9 cellular contexts compared by ENCODE assay signal in the genomic region with DNA sequence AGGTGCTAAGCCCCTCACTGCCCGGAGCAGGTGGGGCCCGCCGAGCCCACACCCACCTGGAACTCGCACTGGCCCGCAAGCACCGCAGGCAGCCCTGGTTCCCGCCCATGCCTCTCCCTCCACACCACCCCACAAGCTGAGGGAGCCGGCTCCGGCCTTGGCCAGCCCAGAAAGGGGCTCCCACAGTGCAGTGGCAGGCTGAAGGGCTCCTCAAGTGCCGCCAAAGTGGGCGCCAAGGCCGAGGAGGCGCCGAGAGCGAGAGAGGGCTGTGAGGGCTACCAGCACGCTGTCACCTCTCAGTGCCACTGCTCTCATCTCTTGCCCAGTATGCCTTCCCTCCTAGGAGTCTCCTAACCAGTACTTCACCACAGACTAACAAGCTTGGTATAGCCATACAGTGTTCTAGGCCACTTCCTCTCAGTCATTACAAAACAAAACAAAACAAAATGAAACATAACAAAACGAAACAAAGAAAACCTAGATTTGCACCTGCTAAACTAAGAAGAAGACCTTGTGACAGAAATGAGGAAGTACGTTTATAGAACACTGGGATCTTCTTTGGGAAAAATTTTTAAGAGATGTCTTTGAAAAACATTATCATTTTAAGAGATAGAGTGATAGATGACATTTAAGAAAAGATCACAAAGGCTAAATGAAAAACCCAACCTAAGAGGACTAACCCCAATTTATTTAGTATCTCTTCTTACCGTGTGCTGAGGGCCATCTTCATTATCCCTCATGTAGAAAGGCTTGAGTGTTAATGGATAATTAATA. TPM values are rescaled to one million over a fixed set of nuclear protein-coding genes. Genes with fewer than 3 reads are reported as not detected.
DNase-seq lines count a peak whose midpoint lies in the region; ATAC-seq and TF ChIP-seq lines count a peak whose summit lies in the region.
"Had no signal": no experiment of that assay in that cellular context is flagged by ENCODE, and none has a peak within 500 bp of the region (broad histone marks: within the 10 kb centered on the region; RNA-seq: fewer than 3 reads in every experiment).

No MANE protein-coding gene starts in this region.

- H3K27me3 ChIP-seq in esophagus squamous epithelium, result no peaks in the 10 kb centered on the region

- TF ChIP-seq CTCF in esophagus squamous epithelium (IDR thresholded peaks at IDR 0.05), result no peak
- TF ChIP-seq CTCF in HFFc6 (IDR thresholded peaks at IDR 0.05), result no peak

- H3K36me3 Mint-ChIP-seq in HFFc6 (ENCODE audit: low read depth), result peaks cover 6% of the 10 kb centered on the region

- peaks cover 0 to 57% (median 0%) of the 10 kb centered on the region in 3 donors for H3K36me3 ChIP-seq in esophagus squamous epithelium

- no peaks in the 10 kb centered on the region for H3K9me3 Mint-ChIP-seq in HFFc6
- H3K9me3 Mint-ChIP-seq: dendritic cell treated with granulocyte-macrophage colony-stimulating factor and Interleukin-4, amounts not matched to agents 40 ng/mL and 50 ng/mL, for 4 days had no signal

- no peaks in the 10 kb centered on the region for H3K4me1 ChIP-seq in esophagus squamous epithelium

- no peak overlapping the region for H3K4me3 Mint-ChIP-seq in HFFc6
- H3K4me3 Mint-ChIP-seq: dendritic cell treated with granulocyte-macrophage colony-stimulating factor and Interleukin-4, amounts not matched to agents 40 ng/mL and 50 ng/mL, for 4 days had no signal

- TF ChIP-seq POLR2A in GM18505 (IDR thresholded peaks at IDR 0.05; ENCODE audit: borderline replicate concordance, extremely low read depth, insufficient read depth, insufficient read length), result peak; percentile 43
- TF ChIP-seq POLR2A in esophagus squamous epithelium (IDR thresholded peaks at IDR 0.05), result peak in 1 of 4 donors; percentile 43

- no peak overlapping the region for H3K27ac Mint-ChIP-seq in HFFc6
- H3K27ac Mint-ChIP-seq: dendritic cell treated with granulocyte-macrophage colony-stimulating factor and Interleukin-4, amounts not matched to agents 40 ng/mL and 50 ng/mL, for 4 days had no signal

- intact Hi-C loops in esophagus squamous epithelium (cut with DNase I), result no loop called here

- H3K9me3 ChIP-seq in esophagus squamous epithelium, result no peaks in the 10 kb centered on the region

- peaks cover 2% of the 10 kb centered on the region; the same call in 1 of the 2 replicates for H3K27me3 Mint-ChIP-seq in HFFc6 (ENCODE audit: insufficient read depth)
- H3K27me3 Mint-ChIP-seq: dendritic cell treated with granulocyte-macrophage colony-stimulating factor and Interleukin-4, amounts not matched to agents 40 ng/mL and 50 ng/mL, for 4 days had no signal

- H3K4me3 ChIP-seq in esophagus squamous epithelium, result no peak overlapping the region

- 85% methylated on average over 4 to 10 of the region's 19 CpGs for WGBS in esophagus squamous epithelium, 2 donors

- H3K27ac ChIP-seq in esophagus squamous epithelium, result peak overlapping the region; percentile 3 to 75 (median 54)

- DNase-seq in NCI-H146 treated with DMSO at 0.1 percent for 48 hours (lab: John Stamatoyannopoulos, UW; ENCODE audit: unreplicated experiment) (peak; percentile 77), esophagus squamous epithelium (lab: John Stamatoyannopoulos, UW) (no peak), HFFc6 (no peak), NCI-H1436 treated with DMSO at 0.1 percent for 48 hours (lab: John Stamatoyannopoulos, UW) (no peak), NOMO-1 (lab: John Stamatoyannopoulos, UW; ENCODE audit: unreplicated experiment in 2 of 2) (no peak), NCI-H524 treated with DMSO at 0.1 percent for 48 hours (lab: John Stamatoyannopoulos, UW) (no peak)

- ATAC-seq in GM18505 (IDR thresholded peaks at IDR 0.05; ENCODE audit: unreplicated experiment) (peak; percentile 96), GM21717 (IDR thresholded peaks at IDR 0.05; ENCODE audit: unreplicated experiment) (peak; percentile 98)

- H3K4me1 Mint-ChIP-seq in HFFc6 (ENCODE audit: low read depth), result peaks cover 11% of the 10 kb centered on the region

RNA-seq across cellular contexts. Expression of a gene that starts 47.7 kb away (rescaled TPM):
- 10 to 100 TPM in 2 of 4 donors, 1 to 10 TPM in 2; 4.6 to 23.7 (median 11.2) TPM for total RNA-seq in esophagus squamous epithelium
- 10 to 100 TPM in 3 of 6 experiments, 1 to 10 TPM in 3; 8.4 to 12.1 (median 9.9) TPM for total RNA-seq in HFFc6 (2021; fragmentation: NEBNext Ultra II Directional; extraction: Animal tissue kit (Norgen Biotek cat#: 25700))
